Comparison of ENCODE assay signal across 8 cellular contexts in the genomic region with DNA sequence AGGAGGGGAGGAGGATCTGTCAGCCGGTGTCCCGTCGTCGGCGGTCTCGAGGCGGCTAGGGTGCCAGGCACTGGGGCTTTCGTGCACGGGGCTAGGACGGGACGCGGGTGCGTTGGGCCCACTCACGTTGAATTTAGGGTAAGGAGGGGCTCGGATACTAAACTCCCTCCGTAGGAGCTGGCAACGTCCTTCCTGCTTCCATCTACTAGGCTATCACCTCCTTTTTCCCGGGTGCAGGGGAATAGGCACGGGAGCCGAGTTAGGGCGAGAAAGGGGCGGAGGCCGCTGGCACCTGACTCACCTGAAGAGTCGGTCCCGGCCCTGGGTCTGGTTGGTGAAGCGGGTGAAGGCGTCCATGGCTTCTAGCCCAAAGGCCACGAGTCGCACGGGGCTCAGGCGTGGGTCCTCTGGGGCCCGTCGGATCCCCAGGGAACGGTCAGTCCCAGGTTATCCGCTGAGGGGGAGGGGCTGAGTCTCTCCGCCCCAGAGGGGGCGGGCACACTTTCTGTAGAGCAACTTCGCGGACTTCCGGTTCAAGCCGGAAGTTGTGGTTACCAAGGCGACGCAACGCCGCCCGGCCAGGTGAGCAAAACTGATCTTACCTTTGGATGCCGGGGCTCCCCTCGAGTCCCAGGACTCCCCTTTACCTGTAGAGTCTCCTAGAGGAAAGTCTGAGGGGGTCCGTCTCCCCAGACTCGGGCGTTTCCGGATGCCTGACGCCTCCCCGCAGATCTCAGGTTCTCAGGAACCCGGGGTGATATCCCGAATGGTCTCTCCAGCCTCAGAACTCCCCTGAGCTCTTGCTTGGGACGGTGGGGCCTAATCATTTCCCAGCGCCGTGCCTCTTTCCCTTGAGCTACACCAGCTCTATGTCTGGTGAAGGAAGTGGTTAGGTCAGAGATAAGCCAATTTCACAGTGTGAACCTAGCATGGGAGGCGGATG. TPM values are rescaled to one million over a fixed set of nuclear protein-coding genes. Genes with fewer than 3 reads are reported as not detected.
DNase-seq lines count a peak whose midpoint lies in the region; ATAC-seq and TF ChIP-seq lines count a peak whose summit lies in the region.

A gene with protein sequence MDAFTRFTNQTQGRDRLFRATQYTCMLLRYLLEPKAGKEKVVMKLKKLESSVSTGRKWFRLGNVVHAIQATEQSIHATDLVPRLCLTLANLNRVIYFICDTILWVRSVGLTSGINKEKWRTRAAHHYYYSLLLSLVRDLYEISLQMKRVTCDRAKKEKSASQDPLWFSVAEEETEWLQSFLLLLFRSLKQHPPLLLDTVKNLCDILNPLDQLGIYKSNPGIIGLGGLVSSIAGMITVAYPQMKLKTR (minus strand): TSS at position 479 of the 943 bp plus-strand sequence. CDS start 122 bp downstream, at position 357.
A gene (plus strand): TSS at position 536 of the 943 bp plus-strand sequence. CDS start 10,936 bp downstream, outside the sequence.

- H3K36me3 ChIP-seq in right lobe of liver: no peaks in the 10 kb centered on the region

- DNase-seq in AG08396 (ENCODE audit: low spot score) (peak; percentile 89), NCI-H510A (lab: John Stamatoyannopoulos, UW) (peak; percentile 62), dermis blood vessel endothelial cell (peak; percentile 58), right lobe of liver (peak; percentile 89 to 97 (median 93))
- DNase-seq in activated CD4-positive, alpha-beta T cell treated with anti-CD3 and anti-CD28 coated beads, Interleukin-2, amount 50 U/mL, for 1 hour: peak; percentile 72
- DNase-seq in stimulated activated CD4-positive, alpha-beta T cell treated with anti-CD3 and anti-CD28 coated beads, Interleukin-2, amount 100 ng/mL, for 48 hours: peak; percentile 71 to 74

- intact Hi-C loops in right lobe of liver (cut with DNase I): no loop called here

- peak; percentile 92 for ATAC-seq in GM18909 (IDR thresholded peaks at IDR 0.05; ENCODE audit: poor library complexity, unreplicated experiment)
- peak; percentile 91 for ATAC-seq in HG03159 (IDR thresholded peaks at IDR 0.05; ENCODE audit: unreplicated experiment)
- ATAC-seq in right lobe of liver: peak; percentile 98 to 99 (median 98)

- TF ChIP-seq CTCF in right lobe of liver (IDR thresholded peaks at IDR 0.05): no peak

- H3K4me1 ChIP-seq in right lobe of liver: peaks cover 0 to 20% (median 0%) of the 10 kb centered on the region in 4 donors

- 3% methylated on average over 25 of the region's 60 CpGs for WGBS in right lobe of liver (ENCODE audit: insufficient coverage, low coverage, low lambda C conversion rate, missing lambda C conversion rate)

- peak within 1 kb of the TSS; percentile 73 to 94 (median 79) for H3K27ac ChIP-seq in right lobe of liver

- peak within 1 kb of the TSS; percentile 58 to 71 (median 70) for H3K4me3 ChIP-seq in right lobe of liver

- H3K9me3 ChIP-seq in right lobe of liver: no peaks in the 10 kb centered on the region

- H3K27me3 ChIP-seq in right lobe of liver: no peaks in the 10 kb centered on the region

- peak; percentile 92 for TF ChIP-seq POLR2A in right lobe of liver (IDR thresholded peaks at IDR 0.05)

RNA-seq across cellular contexts. Expression of the first gene that starts in this region (rescaled TPM):
- total RNA-seq in dermis blood vessel endothelial cell: 3.1 and 6.5 TPM in 2 replicates
- total RNA-seq in right lobe of liver: 10 to 100 TPM in 5 of 6 experiments, 1 to 10 TPM in 1; 6.9 to 30.9 (median 22.6) TPM

RNA-seq across cellular contexts. Expression of the second gene that starts in this region (rescaled TPM):
- total RNA-seq in dermis blood vessel endothelial cell: not detected in 2 replicates
- not detected for total RNA-seq in right lobe of liver

Comparison
In these comparisons a context has a peak if more than half of its experiments do, and no peak if none do; other contexts are left out.
1. Peak in every context shown above with its lines: DNase-seq, ATAC-seq, H3K4me3 ChIP-seq and H3K27ac ChIP-seq.